Comparison of ENCODE assay signal across 18 cellular contexts in genomic region chr16:52254753-52255152, GRCh38.
"Had no signal": no experiment of that assay in that cellular context is flagged by ENCODE, and none has a peak within 500 bp of the region (broad histone marks: within the 10 kb centered on the region; RNA-seq: fewer than 3 reads in every experiment).

No MANE protein-coding gene starts in this region.

- H3K4me3 Mint-ChIP-seq: activated CD4-positive, alpha-beta T cell treated with anti-CD3 and anti-CD28 coated beads, Interleukin-2, amount 10 ng/mL, durations not matched to agents 7 days and 5 days; activated CD8-positive, alpha-beta T cell treated with anti-CD3 and anti-CD28 coated beads, Interleukin-2, amount 10 ng/mL, durations not matched to agents 7 days and 5 days; activated naive CD4-positive, alpha-beta T cell treated with anti-CD3 and anti-CD28 coated beads, Interleukin-2, amount 10 ng/mL, durations not matched to agents 7 days and 5 days; activated T-cell treated with anti-CD3 and anti-CD28 coated beads, Interleukin-2, amount 50 U/mL, for 24 hours; neural crest cell; stimulated activated naive B cell treated with anti-CD40 and anti-IgM and Interleukin-4, amounts not matched to agents 10 μg/mL and 1 μg/mL and 100 μg/mL, for 72 hours; T-helper 1 cell treated with Interleukin-12 subunit alpha and Interleukin-12 subunit beta and Interleukin-4 antibody, amounts not matched to agents 30 μg/mL and 1 μg/mL, for 36 hours had no signal

- H3K36me3 ChIP-seq: left lung, sigmoid colon, thoracic aorta, upper lobe of left lung had no signal

- H3K36me3 Mint-ChIP-seq: activated naive CD4-positive, alpha-beta T cell treated with anti-CD3 and anti-CD28 coated beads, Interleukin-2, amount 10 ng/mL, durations not matched to agents 7 days and 5 days; stimulated activated naive B cell treated with anti-CD40 and anti-IgM and Interleukin-4, amounts not matched to agents 10 μg/mL and 1 μg/mL and 100 μg/mL, for 72 hours had no signal

- H3K4me1 Mint-ChIP-seq: activated CD4-positive, alpha-beta T cell treated with anti-CD3 and anti-CD28 coated beads, Interleukin-2, amount 10 ng/mL, durations not matched to agents 7 days and 5 days; activated naive CD4-positive, alpha-beta T cell treated with anti-CD3 and anti-CD28 coated beads, Interleukin-2, amount 10 ng/mL, durations not matched to agents 7 days and 5 days; stimulated activated naive B cell treated with anti-CD40 and anti-IgM and Interleukin-4, amounts not matched to agents 10 μg/mL and 1 μg/mL and 100 μg/mL, for 72 hours had no signal

- DNase-seq: activated CD4-positive, alpha-beta T cell treated with anti-CD3 and anti-CD28 coated beads, Interleukin-2, amount 10 ng/mL, durations not matched to agents 7 days and 5 days; activated CD8-positive, alpha-beta T cell treated with anti-CD3 and anti-CD28 coated beads, Interleukin-2, amount 10 ng/mL, durations not matched to agents 7 days and 5 days; activated naive CD4-positive, alpha-beta T cell treated with anti-CD3 and anti-CD28 coated beads, Interleukin-2, amount 10 ng/mL, durations not matched to agents 7 days and 5 days; activated T-cell treated with anti-CD3 and anti-CD28 coated beads, Interleukin-2, amount 50 U/mL, for 24 hours; aorta; effector CD4-positive, alpha-beta T cell; islet precursor cell; left lung; psoas muscle; sigmoid colon; stimulated activated naive B cell treated with anti-CD40 and anti-IgM and Interleukin-4, amounts not matched to agents 10 μg/mL and 1 μg/mL and 100 μg/mL, for 72 hours; upper lobe of left lung had no signal

- FAIRE-seq: frontal cortex had no signal

- H3K27ac Mint-ChIP-seq: activated CD4-positive, alpha-beta T cell treated with anti-CD3 and anti-CD28 coated beads, Interleukin-2, amount 10 ng/mL, durations not matched to agents 7 days and 5 days; activated CD8-positive, alpha-beta T cell treated with anti-CD3 and anti-CD28 coated beads, Interleukin-2, amount 10 ng/mL, durations not matched to agents 7 days and 5 days; activated naive CD4-positive, alpha-beta T cell treated with anti-CD3 and anti-CD28 coated beads, Interleukin-2, amount 10 ng/mL, durations not matched to agents 7 days and 5 days; activated T-cell treated with anti-CD3 and anti-CD28 coated beads, Interleukin-2, amount 50 U/mL, for 24 hours; stimulated activated naive B cell treated with anti-CD40 and anti-IgM and Interleukin-4, amounts not matched to agents 10 μg/mL and 1 μg/mL and 100 μg/mL, for 72 hours; T-helper 1 cell treated with Interleukin-12 subunit alpha and Interleukin-12 subunit beta and Interleukin-4 antibody, amounts not matched to agents 30 μg/mL and 1 μg/mL, for 36 hours had no signal

- H3K27ac ChIP-seq: coronary artery, left lung, psoas muscle, sigmoid colon, thoracic aorta, upper lobe of left lung had no signal

- H3K9me3 ChIP-seq: left lung, psoas muscle, sigmoid colon, thoracic aorta, upper lobe of left lung had no signal

- ATAC-seq: activated CD4-positive, CD25-positive, alpha-beta regulatory T cell treated with anti-CD3 and anti-CD28 coated beads, Interleukin-2, amount 50 U/mL, for 24 hours; activated CD8-positive, alpha-beta T cell treated with anti-CD3 and anti-CD28 coated beads, Interleukin-2, amount 10 ng/mL, durations not matched to agents 7 days and 5 days; left lung; psoas muscle; stimulated activated naive B cell treated with anti-CD40 and anti-IgM and Interleukin-4, amounts not matched to agents 10 μg/mL and 1 μg/mL and 100 μg/mL, for 72 hours had no signal

- H3K4me3 ChIP-seq: coronary artery, left lung, psoas muscle, sigmoid colon, thoracic aorta, upper lobe of left lung had no signal

- H3K9me3 Mint-ChIP-seq: activated CD4-positive, alpha-beta T cell treated with anti-CD3 and anti-CD28 coated beads, Interleukin-2, amount 10 ng/mL, durations not matched to agents 7 days and 5 days; neural crest cell; stimulated activated naive B cell treated with anti-CD40 and anti-IgM and Interleukin-4, amounts not matched to agents 10 μg/mL and 1 μg/mL and 100 μg/mL, for 72 hours had no signal

- H3K27me3 Mint-ChIP-seq: activated CD4-positive, alpha-beta T cell treated with anti-CD3 and anti-CD28 coated beads, Interleukin-2, amount 10 ng/mL, durations not matched to agents 7 days and 5 days; activated naive CD4-positive, alpha-beta T cell treated with anti-CD3 and anti-CD28 coated beads, Interleukin-2, amount 10 ng/mL, durations not matched to agents 7 days and 5 days; activated T-cell treated with anti-CD3 and anti-CD28 coated beads, Interleukin-2, amount 50 U/mL, for 24 hours; stimulated activated naive B cell treated with anti-CD40 and anti-IgM and Interleukin-4, amounts not matched to agents 10 μg/mL and 1 μg/mL and 100 μg/mL, for 72 hours had no signal

- H3K27me3 ChIP-seq: left lung, sigmoid colon, upper lobe of left lung had no signal

- H3K4me1 ChIP-seq: left lung, psoas muscle, sigmoid colon, upper lobe of left lung had no signal
